24 cellular contexts compared by ENCODE assay signal in genomic region chr5:55777332-55777731, GRCh38. TPM values are rescaled to one million over a fixed set of nuclear protein-coding genes. Genes with fewer than 3 reads are reported as not detected.
DNase-seq lines count a peak whose midpoint lies in the region; ATAC-seq, FAIRE-seq and TF ChIP-seq lines count a peak whose summit lies in the region.
"Had no signal": no experiment of that assay in that cellular context is flagged by ENCODE, and none has a peak within 500 bp of the region (broad histone marks: within the 10 kb centered on the region; RNA-seq: fewer than 3 reads in every experiment).

No MANE protein-coding gene starts in this region.

- no peak overlapping the region for H3K4ac ChIP-seq in H1 (replicated peaks; ENCODE audit: insufficient read length, low read depth, low read length)

- H4K91ac ChIP-seq in H1 (replicated peaks; ENCODE audit: insufficient read length, low read length): no peak overlapping the region

- H2AK5ac ChIP-seq in H1 (ENCODE audit: low read depth, low read length): no peak overlapping the region

- H3K9ac ChIP-seq in H1 (replicated peaks in 1 of 4; ENCODE audit: extremely low read depth in 1 of 4, low read depth in 3 of 4, low read length in 3 of 4): no peak overlapping the region
- H3K9ac ChIP-seq: BLaER1 had no signal

- no peak overlapping the region for H3K4me3 Mint-ChIP-seq in GM23338
- no peak overlapping the region for H3K4me3 Mint-ChIP-seq in WTC11
- H3K4me3 Mint-ChIP-seq: CD14-positive monocyte; CD4-positive, alpha-beta memory T cell; CD4-positive, CD25-positive, alpha-beta regulatory T cell; CD8-positive, alpha-beta memory T cell had no signal

- no peak for FAIRE-seq in H1 (lab: Jason Lieb, UNC)
- FAIRE-seq: G401.6, GM12892, GM18507 had no signal

- 86% methylated on average over 6 of the region's 6 CpGs; no CpG with 5 or more reads in 1 of the 2 experiments for WGBS in H1 (ENCODE audit: extremely low coverage in 1 of 2, insufficient coverage in 1 of 2, insufficient read length in 1 of 2, insufficient replicate concordance in 2 of 2, low coverage in 1 of 2, low lambda C conversion rate in 2 of 2, missing lambda C conversion rate in 1 of 2), 2 experiments

- H3K36me3 ChIP-seq in GM23338 (ENCODE audit: insufficient read depth): no peaks in the 10 kb centered on the region
- H3K36me3 ChIP-seq in H1 (ENCODE audit: control insufficient read depth in 2 of 4, insufficient read depth in 4 of 4, low read length in 3 of 4): no peaks in the 10 kb centered on the region
- H3K36me3 ChIP-seq: BE2C, BLaER1 had no signal

- no peak for TF ChIP-seq CTCF in GM23338 (conservative IDR thresholded peaks at IDR 0.05; ENCODE audit: low read depth in 2 of 2)
- TF ChIP-seq CTCF in WTC11 (IDR thresholded peaks at IDR 0.05): no peak
- no peak for TF ChIP-seq CTCF in H1 (IDR thresholded peaks at IDR 0.05; ENCODE audit: control extremely low read depth in 1 of 3, insufficient read depth in 1 of 3, low read depth in 1 of 3, low read length in 3 of 3)

- H4K5ac ChIP-seq in H1 (ENCODE audit: insufficient read length, low read depth, low read length): no peak overlapping the region

- TF ChIP-seq RAD21 in H1 (IDR thresholded peaks at IDR 0.05 in 1 of 2, conservative IDR thresholded peaks at IDR 0.05 in 1 of 2; ENCODE audit: low read depth in 2 of 2, low read length in 2 of 2): no peak

- no peak overlapping the region for H3K23ac ChIP-seq in H1 (ENCODE audit: insufficient read length)

- no peaks in the 10 kb centered on the region for H3K36me3 Mint-ChIP-seq in GM23338 (ENCODE audit: low read depth)
- no peaks in the 10 kb centered on the region for H3K36me3 Mint-ChIP-seq in WTC11
- H3K36me3 Mint-ChIP-seq: CD14-positive monocyte; CD4-positive, alpha-beta memory T cell; CD4-positive, CD25-positive, alpha-beta regulatory T cell; CD8-positive, alpha-beta memory T cell had no signal

- no peaks in the 10 kb centered on the region for H3K79me1 ChIP-seq in H1 (ENCODE audit: low read depth, low read length)

- no peak for TF ChIP-seq POLR2A in H1 (IDR thresholded peaks at IDR 0.05; ENCODE audit: control extremely low read depth in 1 of 2, low read depth in 2 of 2, low read length in 2 of 2)

- no peak overlapping the region for H3K27ac ChIP-seq in GM23338 (ENCODE audit: low read depth)
- no peak overlapping the region for H3K27ac ChIP-seq in H1 (ENCODE audit: low read depth, low read length)
- H3K27ac ChIP-seq: BLaER1 had no signal

- no peaks in the 10 kb centered on the region for H3K9me2 ChIP-seq in GM23338 (ENCODE audit: insufficient read depth)

- POLR2A ChIA-PET in WTC11 (lab: Charles Lee) (no interaction called here), H1 (lab: Charles Lee; ENCODE audit: partially characterized antibody) (no interaction called here)

- H3K4me1 ChIP-seq in GM23338 (ENCODE audit: insufficient read depth): peaks cover 15% of the 10 kb centered on the region
- H3K4me1 ChIP-seq in H1 (replicated peaks in 1 of 4; ENCODE audit: control insufficient read depth in 3 of 4, insufficient read depth in 4 of 4, low read length in 3 of 4): peaks cover 0 to 6% (median 1%) of the 10 kb centered on the region in 4 experiments; a peak in 4 of 7 replicates
- H3K4me1 ChIP-seq: BE2C, BLaER1 had no signal

- no peak overlapping the region for H2BK20ac ChIP-seq in H1 (ENCODE audit: low read length)

- H3K27ac Mint-ChIP-seq in GM23338 (no peak overlapping the region), WTC11 (peak overlapping the region; percentile 5; the same call in 1 of the 2 replicates)
- H3K27ac Mint-ChIP-seq: CD14-positive monocyte; CD4-positive, alpha-beta memory T cell; CD4-positive, CD25-positive, alpha-beta regulatory T cell had no signal

- CTCF ChIA-PET in WTC11 (lab: Charles Lee) (interaction anchor here (0.6 kb wide), 1 partner anchor 561 kb away, joined by 4 read pairs; no protein-coding TSS in a partner anchor), H1 (lab: Charles Lee; ENCODE audit: partially characterized antibody) (interaction anchor here (1.1 kb wide), 1 partner anchor 360 kb away, joined by 3 read pairs; no protein-coding TSS in a partner anchor)

- peak; percentile 2 for DNase-seq in GM23338 (ENCODE audit: low spot score)
- no peak for DNase-seq in WTC11 (ENCODE audit: low spot score)
- no peak for DNase-seq in H1 (ENCODE audit: low read depth in 1 of 2, low spot score in 2 of 2)
- no peak for DNase-seq in DMS153 (lab: John Stamatoyannopoulos, UW)
- DNase-seq in GM03348 (ENCODE audit: low spot score): no peak
- DNase-seq: 8988T; ACHN; BE2C; C1 segment of cervical spinal cord; CD4-positive, alpha-beta memory T cell; CD4-positive, CD25-positive, alpha-beta regulatory T cell; CD8-positive, alpha-beta memory T cell; COR-L47; DMS 273 treated with DMSO at 0.1 percent for 48 hours; DMS79 treated with DMSO at 0.1 percent for 48 hours; GF-D8 had no signal

- H4K20me1 ChIP-seq in GM23338 (replicated peaks; ENCODE audit: insufficient read depth) (no peaks in the 10 kb centered on the region), H1 (replicated peaks in 1 of 2; ENCODE audit: control insufficient read depth in 1 of 2, insufficient read depth in 2 of 2, low read length in 2 of 2) (no peaks in the 10 kb centered on the region)
- H4K20me1 ChIP-seq: BLaER1 had no signal

- no peak for TF ChIP-seq EP300 in H1 (IDR thresholded peaks at IDR 0.05; ENCODE audit: borderline replicate concordance in 1 of 2, low read depth in 2 of 2, low read length in 2 of 2)

- H4K8ac ChIP-seq in H1 (ENCODE audit: extremely low read depth, insufficient read depth, low read length): no peak overlapping the region

- no peaks in the 10 kb centered on the region for H3K9me3 ChIP-seq in H1 (ENCODE audit: insufficient read depth in 2 of 2, low read depth in 1 of 2, low read length in 1 of 2)
- H3K9me3 ChIP-seq: BE2C, BLaER1 had no signal

- no peak overlapping the region for H2BK15ac ChIP-seq in H1 (ENCODE audit: low read length)

- H2BK12ac ChIP-seq in H1 (ENCODE audit: low read depth, low read length): no peak overlapping the region

- no peak overlapping the region for H3K56ac ChIP-seq in H1 (replicated peaks; ENCODE audit: insufficient read length, low read depth, low read length)

- no peaks in the 10 kb centered on the region for H3F3A ChIP-seq in GM23338 (replicated peaks; ENCODE audit: low read depth)

- H3K4me1 Mint-ChIP-seq in GM23338: peaks cover 6% of the 10 kb centered on the region
- H3K4me1 Mint-ChIP-seq in WTC11: peaks cover 15% of the 10 kb centered on the region
- H3K4me1 Mint-ChIP-seq: CD4-positive, alpha-beta memory T cell; CD4-positive, CD25-positive, alpha-beta regulatory T cell; CD8-positive, alpha-beta memory T cell had no signal

- no peak overlapping the region for H3K14ac ChIP-seq in H1 (ENCODE audit: insufficient read length)

- H2BK5ac ChIP-seq in H1 (ENCODE audit: low read depth, low read length): no peak overlapping the region

- ATAC-seq in GM23338 (no peak), WTC11 (no peak)
- ATAC-seq: GM12878 had no signal

- H2BK120ac ChIP-seq in H1 (replicated peaks; ENCODE audit: low read depth, low read length): no peak overlapping the region

- H3K4me3 ChIP-seq in GM23338 (no peak overlapping the region), H1 (ENCODE audit: extremely low read depth in 1 of 4, insufficient read depth in 2 of 4, low read depth in 3 of 4, low read length in 4 of 4) (no peak overlapping the region)
- H3K4me3 ChIP-seq: BLaER1, GM12878 had no signal

- H2AFZ ChIP-seq in GM23338 (no peak overlapping the region), H1 (ENCODE audit: low read length) (no peak overlapping the region)

- no peaks in the 10 kb centered on the region for H3K23me2 ChIP-seq in H1 (ENCODE audit: low read depth, low read length)

- H3K18ac ChIP-seq in H1 (ENCODE audit: extremely low read depth, low read length): no peak overlapping the region

- peaks cover 2% of the 10 kb centered on the region for H3K27me3 Mint-ChIP-seq in GM23338 (ENCODE audit: insufficient read depth, low read depth, poor library complexity)
- no peaks in the 10 kb centered on the region for H3K27me3 Mint-ChIP-seq in WTC11 (ENCODE audit: low read depth)

- H3K27me3 ChIP-seq in GM23338 (ENCODE audit: insufficient read depth) (no peaks in the 10 kb centered on the region), H1 (replicated peaks in 1 of 4; ENCODE audit: control insufficient read depth in 3 of 4, extremely low read depth in 1 of 4, insufficient read depth in 3 of 4, low read length in 3 of 4) (no peaks in the 10 kb centered on the region)
- H3K27me3 ChIP-seq: BLaER1 had no signal

- H3K9me3 Mint-ChIP-seq in GM23338 (no peaks in the 10 kb centered on the region), WTC11 (no peaks in the 10 kb centered on the region)
- H3K9me3 Mint-ChIP-seq: CD4-positive, alpha-beta memory T cell; CD8-positive, alpha-beta memory T cell had no signal

- no peak overlapping the region for H3K4me2 ChIP-seq in GM23338
- no peak overlapping the region for H3K4me2 ChIP-seq in H1 (ENCODE audit: insufficient read depth in 1 of 2, low read depth in 2 of 2, low read length in 2 of 2)
- H3K4me2 ChIP-seq: BLaER1 had no signal

- H3K79me2 ChIP-seq in GM23338 (replicated peaks; ENCODE audit: insufficient read depth): no peaks in the 10 kb centered on the region
- H3K79me2 ChIP-seq in H1 (ENCODE audit: control insufficient read depth in 1 of 2, insufficient read depth in 2 of 2, low read length in 2 of 2): no peaks in the 10 kb centered on the region

TF ChIP-seq in WTC11, 78 proteins besides CTCF, POLR2A, EP300 and RAD21 (continues in another document):
- no peak for TF ChIP-seq OVOL2 (CRISPR knock-in tag; IDR thresholded peaks at IDR 0.05; ENCODE audit: borderline replicate concordance)

TF ChIP-seq in H1, 55 proteins besides CTCF, POLR2A, EP300 and RAD21:
- 0 out of 2 replicates have a peak, but pooled peaks have one; percentile 28 for TF ChIP-seq POU5F1 (IDR thresholded peaks at IDR 0.05; ENCODE audit: low read depth, low read length)
- TF ChIP-seq EGR1 (IDR thresholded peaks at IDR 0.05; ENCODE audit: borderline replicate concordance, low read depth, low read length): no peak
- TF ChIP-seq SP2 (IDR thresholded peaks at IDR 0.05; ENCODE audit: low read length): no peak

RNA-seq across cellular contexts. Expression of gene DDX4, which starts 39.5 kb away (rescaled TPM):
- total RNA-seq in GM23338 (2014; rRNA removed; shearing (Covaris generic)): 0.83 TPM in 1 of 2 replicates, not detected in the other
- polyA plus RNA-seq in GM23338 (2016; fragmentation: Nextera tagmentation; extraction: Ambion mirVana): not detected in 2 replicates
- total RNA-seq in WTC11 (2021): 0.23 to 0.32 TPM in 2 of 3 replicates, not detected in the other
- 0.15 TPM in 1 of 2 replicates, not detected in the other for total RNA-seq in H1 (2021; fragmentation: NEBNext Ultra II Directional; extraction: Animal tissue kit (Norgen Biotek cat#: 25700))
- polyA plus RNA-seq in H1 (2011; rRNA removed): 0.03 TPM in 1 of 2 replicates, not detected in the other
- 0.08 TPM for polyA plus RNA-seq in H1 (2011; cell fraction: cytosol; rRNA removed)
- not detected for polyA plus RNA-seq in H1 (2011; cell fraction: nucleus; rRNA removed)
- 0.12 TPM in 1 of 4 replicates, not detected in the others for polyA plus RNA-seq in H1 (2012, experiment 1 of 2)
- not detected for polyA plus RNA-seq in H1 (2012, experiment 2 of 2)
- not detected for polyA plus RNA-seq in H1 (2013, experiment 1 of 2)
- 0.02 TPM for polyA plus RNA-seq in H1 (2013, experiment 2 of 2)
- polyA minus RNA-seq in H1 (2011; rRNA and poly(A)+ RNA removed): not detected in 2 replicates
- polyA minus RNA-seq in H1 (2011; cell fraction: cytosol; rRNA and poly(A)+ RNA removed): not detected
- polyA minus RNA-seq in H1 (2011; cell fraction: nucleus; rRNA and poly(A)+ RNA removed): not detected
- total RNA-seq: A673; CD4-positive, alpha-beta memory T cell; CD4-positive, CD25-positive, alpha-beta regulatory T cell; CD8-positive, alpha-beta memory T cell had no signal
- polyA plus RNA-seq: AG04450; CD14-positive monocyte; CD4-positive, alpha-beta memory T cell; CD4-positive, CD25-positive, alpha-beta regulatory T cell; CD8-positive, alpha-beta memory T cell had no signal
